ENCODE assay signal across 1 cellular context in the genomic region with DNA sequence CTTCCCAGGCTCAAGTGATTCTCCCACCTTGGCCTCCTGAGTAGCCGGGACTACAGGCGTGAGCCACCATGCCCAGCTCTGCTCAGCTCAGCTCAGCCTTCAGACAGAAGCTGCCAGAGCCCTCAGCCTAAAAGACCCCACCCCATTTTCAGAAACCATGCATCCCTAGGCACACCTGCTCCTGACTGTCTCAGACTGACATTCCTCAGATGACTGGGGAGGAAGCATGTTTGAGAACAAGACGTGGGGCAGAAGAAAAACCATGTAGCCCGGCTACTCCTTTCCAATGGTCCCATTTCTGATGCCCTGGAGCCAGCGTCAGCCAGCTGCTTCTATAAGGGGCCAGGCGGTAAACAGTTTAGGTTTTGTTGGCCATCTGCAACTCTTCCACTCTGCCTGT.
TF ChIP-seq lines count a peak whose summit lies in the region.

No MANE protein-coding gene starts in this region.

TF ChIP-seq in GM23338, 12 proteins besides CTCF, POLR2A, EP300 and RAD21:
- TF ChIP-seq EZH2phosphoT487 (IDR thresholded peaks at IDR 0.05; ENCODE audit: unreplicated experiment): no peak
- TF ChIP-seq, protein P1, sequence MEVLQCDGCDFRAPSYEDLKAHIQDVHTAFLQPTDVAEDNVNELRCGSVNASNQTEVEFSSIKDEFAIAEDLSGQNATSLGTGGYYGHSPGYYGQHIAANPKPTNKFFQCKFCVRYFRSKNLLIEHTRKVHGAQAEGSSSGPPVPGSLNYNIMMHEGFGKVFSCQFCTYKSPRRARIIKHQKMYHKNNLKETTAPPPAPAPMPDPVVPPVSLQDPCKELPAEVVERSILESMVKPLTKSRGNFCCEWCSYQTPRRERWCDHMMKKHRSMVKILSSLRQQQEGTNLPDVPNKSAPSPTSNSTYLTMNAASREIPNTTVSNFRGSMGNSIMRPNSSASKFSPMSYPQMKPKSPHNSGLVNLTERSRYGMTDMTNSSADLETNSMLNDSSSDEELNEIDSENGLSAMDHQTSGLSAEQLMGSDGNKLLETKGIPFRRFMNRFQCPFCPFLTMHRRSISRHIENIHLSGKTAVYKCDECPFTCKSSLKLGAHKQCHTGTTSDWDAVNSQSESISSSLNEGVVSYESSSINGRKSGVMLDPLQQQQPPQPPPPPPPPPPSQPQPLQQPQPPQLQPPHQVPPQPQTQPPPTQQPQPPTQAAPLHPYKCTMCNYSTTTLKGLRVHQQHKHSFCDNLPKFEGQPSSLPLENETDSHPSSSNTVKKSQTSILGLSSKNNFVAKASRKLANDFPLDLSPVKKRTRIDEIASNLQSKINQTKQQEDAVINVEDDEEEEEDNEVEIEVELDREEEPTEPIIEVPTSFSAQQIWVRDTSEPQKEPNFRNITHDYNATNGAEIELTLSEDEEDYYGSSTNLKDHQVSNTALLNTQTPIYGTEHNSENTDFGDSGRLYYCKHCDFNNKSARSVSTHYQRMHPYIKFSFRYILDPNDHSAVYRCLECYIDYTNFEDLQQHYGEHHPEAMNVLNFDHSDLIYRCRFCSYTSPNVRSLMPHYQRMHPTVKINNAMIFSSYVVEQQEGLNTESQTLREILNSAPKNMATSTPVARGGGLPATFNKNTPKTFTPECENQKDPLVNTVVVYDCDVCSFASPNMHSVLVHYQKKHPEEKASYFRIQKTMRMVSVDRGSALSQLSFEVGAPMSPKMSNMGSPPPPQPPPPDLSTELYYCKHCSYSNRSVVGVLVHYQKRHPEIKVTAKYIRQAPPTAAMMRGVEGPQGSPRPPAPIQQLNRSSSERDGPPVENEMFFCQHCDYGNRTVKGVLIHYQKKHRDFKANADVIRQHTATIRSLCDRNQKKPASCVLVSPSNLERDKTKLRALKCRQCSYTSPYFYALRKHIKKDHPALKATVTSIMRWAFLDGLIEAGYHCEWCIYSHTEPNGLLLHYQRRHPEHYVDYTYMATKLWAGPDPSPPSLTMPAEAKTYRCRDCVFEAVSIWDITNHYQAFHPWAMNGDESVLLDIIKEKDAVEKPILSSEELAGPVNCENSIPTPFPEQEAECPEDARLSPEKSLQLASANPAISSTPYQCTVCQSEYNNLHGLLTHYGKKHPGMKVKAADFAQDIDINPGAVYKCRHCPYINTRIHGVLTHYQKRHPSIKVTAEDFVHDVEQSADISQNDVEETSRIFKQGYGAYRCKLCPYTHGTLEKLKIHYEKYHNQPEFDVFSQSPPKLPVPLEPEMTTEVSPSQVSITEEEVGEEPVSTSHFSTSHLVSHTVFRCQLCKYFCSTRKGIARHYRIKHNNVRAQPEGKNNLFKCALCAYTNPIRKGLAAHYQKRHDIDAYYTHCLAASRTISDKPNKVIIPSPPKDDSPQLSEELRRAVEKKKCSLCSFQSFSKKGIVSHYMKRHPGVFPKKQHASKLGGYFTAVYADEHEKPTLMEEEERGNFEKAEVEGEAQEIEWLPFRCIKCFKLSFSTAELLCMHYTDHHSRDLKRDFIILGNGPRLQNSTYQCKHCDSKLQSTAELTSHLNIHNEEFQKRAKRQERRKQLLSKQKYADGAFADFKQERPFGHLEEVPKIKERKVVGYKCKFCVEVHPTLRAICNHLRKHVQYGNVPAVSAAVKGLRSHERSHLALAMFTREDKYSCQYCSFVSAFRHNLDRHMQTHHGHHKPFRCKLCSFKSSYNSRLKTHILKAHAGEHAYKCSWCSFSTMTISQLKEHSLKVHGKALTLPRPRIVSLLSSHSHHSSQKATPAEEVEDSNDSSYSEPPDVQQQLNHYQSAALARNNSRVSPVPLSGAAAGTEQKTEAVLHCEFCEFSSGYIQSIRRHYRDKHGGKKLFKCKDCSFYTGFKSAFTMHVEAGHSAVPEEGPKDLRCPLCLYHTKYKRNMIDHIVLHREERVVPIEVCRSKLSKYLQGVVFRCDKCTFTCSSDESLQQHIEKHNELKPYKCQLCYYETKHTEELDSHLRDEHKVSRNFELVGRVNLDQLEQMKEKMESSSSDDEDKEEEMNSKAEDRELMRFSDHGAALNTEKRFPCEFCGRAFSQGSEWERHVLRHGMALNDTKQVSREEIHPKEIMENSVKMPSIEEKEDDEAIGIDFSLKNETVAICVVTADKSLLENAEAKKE (CRISPR knock-in tag; IDR thresholded peaks at IDR 0.05): no peak
